Comparison of ENCODE assay signal across 25 cellular contexts in genomic region chr6:89138173-89138572, GRCh38. TPM values are rescaled to one million over a fixed set of nuclear protein-coding genes. Genes with fewer than 3 reads are reported as not detected.
"Had no signal": no experiment of that assay in that cellular context is flagged by ENCODE, and none has a peak within 500 bp of the region (broad histone marks: within the 10 kb centered on the region; RNA-seq: fewer than 3 reads in every experiment).

No MANE protein-coding gene starts in this region.

- H3K27me3 Mint-ChIP-seq: effector memory CD8-positive, alpha-beta T cell; naive thymus-derived CD4-positive, alpha-beta T cell; stimulated activated memory B cell treated with anti-CD40 and anti-IgM and Interleukin-4, amounts not matched to agents 10 μg/mL and 1 μg/mL and 100 μg/mL, for 72 hours; stimulated activated naive CD8-positive, alpha-beta T cell treated with anti-CD3 and anti-CD28 coated beads, Interleukin-15, Interleukin-2, amounts not matched to agents 100 ng/mL and 50 ng/mL, for 24 hours had no signal

- DNase-seq: effector memory CD8-positive, alpha-beta T cell; erythroblast; foreskin melanocyte; heart right ventricle; immature natural killer cell; kidney; left cardiac atrium; left ventricle myocardium inferior; mesenchymal stem cell; naive thymus-derived CD4-positive, alpha-beta T cell; nephron progenitor cell; right lobe of liver; spleen; stimulated activated CD4-positive, alpha-beta T cell treated with anti-CD3 and anti-CD28 coated beads, Interleukin-15, amount 100 ng/mL, for 24 hours; stimulated activated CD4-positive, alpha-beta T cell treated with anti-CD3 and anti-CD28 coated beads, Interleukin-1b, Interleukin-23, amount 100 ng/mL, for 48 hours; stimulated activated CD4-positive, alpha-beta T cell treated with anti-CD3 and anti-CD28 coated beads, Interleukin-4, amount 100 ng/mL, for 24 hours; tibial artery; upper lobe of left lung; uterus had no signal

- H3K79me2 ChIP-seq: parathyroid adenoma had no signal

- H3K36me3 ChIP-seq: heart right ventricle, left ventricle myocardium inferior, prostate gland, right lobe of liver, spleen, tibial artery, upper lobe of left lung, uterus had no signal

- H3K27ac ChIP-seq: heart right ventricle, left ventricle myocardium inferior, parathyroid adenoma, prostate gland, right lobe of liver, spleen, tibial artery, upper lobe of left lung, uterus had no signal

- H2AFZ ChIP-seq: parathyroid adenoma had no signal

- H3K4me1 Mint-ChIP-seq: immature natural killer cell; stimulated activated memory B cell treated with anti-CD40 and anti-IgM and Interleukin-4, amounts not matched to agents 10 μg/mL and 1 μg/mL and 100 μg/mL, for 72 hours had no signal

- H3K27ac Mint-ChIP-seq: effector memory CD8-positive, alpha-beta T cell; immature natural killer cell; naive thymus-derived CD4-positive, alpha-beta T cell; nephron progenitor cell; stimulated activated memory B cell treated with anti-CD40 and anti-IgM and Interleukin-4, amounts not matched to agents 10 μg/mL and 1 μg/mL and 100 μg/mL, for 72 hours; stimulated activated naive CD8-positive, alpha-beta T cell treated with anti-CD3 and anti-CD28 coated beads, Interleukin-15, Interleukin-2, amounts not matched to agents 100 ng/mL and 50 ng/mL, for 24 hours had no signal

- H3K27me3 ChIP-seq: heart right ventricle, right lobe of liver, spleen, tibial artery, upper lobe of left lung, uterus had no signal

- H3K4me1 ChIP-seq: parathyroid adenoma, prostate gland, spleen, upper lobe of left lung, uterus had no signal

- H3K4me3 ChIP-seq: heart right ventricle, left ventricle myocardium inferior, lung, prostate gland, right lobe of liver, spleen, tibial artery, upper lobe of left lung, uterus had no signal

- H3K36me3 Mint-ChIP-seq: naive thymus-derived CD4-positive, alpha-beta T cell; stimulated activated memory B cell treated with anti-CD40 and anti-IgM and Interleukin-4, amounts not matched to agents 10 μg/mL and 1 μg/mL and 100 μg/mL, for 72 hours had no signal

- H3K9me3 ChIP-seq: heart right ventricle, left ventricle myocardium inferior, prostate gland, right lobe of liver, spleen, tibial artery, upper lobe of left lung, uterus had no signal

- H3K4me3 Mint-ChIP-seq: effector memory CD8-positive, alpha-beta T cell; immature natural killer cell; naive thymus-derived CD4-positive, alpha-beta T cell; nephron progenitor cell; stimulated activated memory B cell treated with anti-CD40 and anti-IgM and Interleukin-4, amounts not matched to agents 10 μg/mL and 1 μg/mL and 100 μg/mL, for 72 hours; stimulated activated naive CD8-positive, alpha-beta T cell treated with anti-CD3 and anti-CD28 coated beads, Interleukin-15, Interleukin-2, amounts not matched to agents 100 ng/mL and 50 ng/mL, for 24 hours had no signal

- ATAC-seq: effector memory CD8-positive, alpha-beta T cell; left cardiac atrium; naive thymus-derived CD4-positive, alpha-beta T cell; right lobe of liver; stimulated activated memory B cell treated with anti-CD40 and anti-IgM and Interleukin-4, amounts not matched to agents 10 μg/mL and 1 μg/mL and 100 μg/mL, for 72 hours had no signal

- H3K9ac ChIP-seq: parathyroid adenoma had no signal

- H3K9me3 Mint-ChIP-seq: effector memory CD8-positive, alpha-beta T cell; immature natural killer cell; naive thymus-derived CD4-positive, alpha-beta T cell; stimulated activated memory B cell treated with anti-CD40 and anti-IgM and Interleukin-4, amounts not matched to agents 10 μg/mL and 1 μg/mL and 100 μg/mL, for 72 hours; stimulated activated naive CD8-positive, alpha-beta T cell treated with anti-CD3 and anti-CD28 coated beads, Interleukin-15, Interleukin-2, amounts not matched to agents 100 ng/mL and 50 ng/mL, for 24 hours had no signal

RNA-seq across cellular contexts. Expression of gene SRSF12, which starts 20.3 kb away (rescaled TPM):
- total RNA-seq: left ventricle myocardium inferior, mononuclear cell had no signal
